38 cellular contexts compared by ENCODE assay signal in genomic region chr11:122822241-122822640, GRCh38. TPM values are rescaled to one million over a fixed set of nuclear protein-coding genes. Genes with fewer than 3 reads are reported as not detected.
"Had no signal": no experiment of that assay in that cellular context is flagged by ENCODE, and none has a peak within 500 bp of the region (broad histone marks: within the 10 kb centered on the region; RNA-seq: fewer than 3 reads in every experiment).

No MANE protein-coding gene starts in this region.

- H3K4me3 Mint-ChIP-seq: activated B cell treated with CpG ODN at 0.5 μM for 24 hours; activated CD4-positive, alpha-beta T cell treated with anti-CD3 and anti-CD28 coated beads, Interleukin-2, amount 10 ng/mL, durations not matched to agents 7 days and 5 days; activated CD8-positive, alpha-beta memory T cell treated with anti-CD3 and anti-CD28 coated beads, Interleukin-2, amount 10 ng/mL, durations not matched to agents 7 days and 5 days; activated naive CD8-positive, alpha-beta T cell treated with anti-CD3 and anti-CD28 coated beads, Interleukin-2, amount 10 ng/mL, durations not matched to agents 7 days and 5 days; IgD-negative memory B cell; T-cell had no signal

- H3K9me3 ChIP-seq: adrenal gland, body of pancreas, breast epithelium, Peyer's patch had no signal

- DNase-seq: activated B cell treated with CpG ODN at 0.5 μM for 24 hours; activated CD4-positive, alpha-beta T cell treated with anti-CD3 and anti-CD28 coated beads for 1 hour; activated CD4-positive, alpha-beta T cell treated with anti-CD3 and anti-CD28 coated beads, Interleukin-2, amount 10 ng/mL, durations not matched to agents 7 days and 5 days; activated CD4-positive, alpha-beta T cell treated with anti-CD3 and anti-CD28 coated beads, Interleukin-2, amount 50 U/mL, for 48 hours; activated CD8-positive, alpha-beta memory T cell treated with anti-CD3 and anti-CD28 coated beads for 24 hours; activated CD8-positive, alpha-beta memory T cell treated with anti-CD3 and anti-CD28 coated beads, Interleukin-2, amount 10 ng/mL, durations not matched to agents 7 days and 5 days; activated CD8-positive, alpha-beta memory T cell treated with anti-CD3 and anti-CD28 coated beads, Interleukin-2, amount 50 U/mL, for 48 hours; activated effector memory CD4-positive, alpha-beta T cell treated with anti-CD3 and anti-CD28 coated beads, Interleukin-2, amount 50 U/mL, for 16 hours; activated naive CD4-positive, alpha-beta T cell; activated naive CD4-positive, alpha-beta T cell treated with anti-CD3 and anti-CD28 coated beads, Interleukin-2, amount 50 U/mL, for 16 hours; activated naive CD8-positive, alpha-beta T cell treated with anti-CD3 and anti-CD28 coated beads, Interleukin-2, amount 10 ng/mL, durations not matched to agents 7 days and 5 days; adrenal gland; body of pancreas; Karpas-422; KBM-7; NCI-H1105; NCI-H1417 treated with DMSO at 0.1 percent for 48 hours; NCI-H187 treated with DMSO at 0.1 percent for 48 hours; NCI-H2081; NCI-H2171 treated with DMSO at 0.1 percent for 48 hours; NCI-H226; NCI-H446 treated with DMSO at 0.1 percent for 48 hours; NCI-H524; NCI-H69; NCI-H82; NK-92 treated with Interleukin-12 subunit alpha and Interleukin-12 subunit beta, amount 100 ng/mL, for 24 hours; PC-3; Peyer's patch; SIG-M5; T-cell; T-helper 2 cell; T-helper 9 cell had no signal

- H3K27ac Mint-ChIP-seq: activated B cell treated with CpG ODN at 0.5 μM for 24 hours; activated CD4-positive, alpha-beta T cell treated with anti-CD3 and anti-CD28 coated beads, Interleukin-2, amount 10 ng/mL, durations not matched to agents 7 days and 5 days; activated CD8-positive, alpha-beta memory T cell treated with anti-CD3 and anti-CD28 coated beads, Interleukin-2, amount 10 ng/mL, durations not matched to agents 7 days and 5 days; activated naive CD8-positive, alpha-beta T cell treated with anti-CD3 and anti-CD28 coated beads, Interleukin-2, amount 10 ng/mL, durations not matched to agents 7 days and 5 days; IgD-negative memory B cell; T-cell had no signal

- H3K4me1 Mint-ChIP-seq: activated B cell treated with CpG ODN at 0.5 μM for 24 hours had no signal

- ATAC-seq: activated CD8-positive, alpha-beta memory T cell treated with anti-CD3 and anti-CD28 coated beads, Interleukin-2, amount 10 ng/mL, durations not matched to agents 7 days and 5 days; body of pancreas; PC-3; Right ventricle myocardium inferior; SK-N-SH treated with all-trans-retinoic acid at 6 μM for 48 hours; T-cell had no signal

RNA-seq across cellular contexts. Expression of gene CRTAM, which starts 16.1 kb away (rescaled TPM):
- total RNA-seq: activated B cell treated with CpG ODN at 0.5 μM for 24 hours, astrocyte, body of pancreas, MCF 10A, PC-3 had no signal
